ENCODE assay signal across 23 cellular contexts in the genomic region with DNA sequence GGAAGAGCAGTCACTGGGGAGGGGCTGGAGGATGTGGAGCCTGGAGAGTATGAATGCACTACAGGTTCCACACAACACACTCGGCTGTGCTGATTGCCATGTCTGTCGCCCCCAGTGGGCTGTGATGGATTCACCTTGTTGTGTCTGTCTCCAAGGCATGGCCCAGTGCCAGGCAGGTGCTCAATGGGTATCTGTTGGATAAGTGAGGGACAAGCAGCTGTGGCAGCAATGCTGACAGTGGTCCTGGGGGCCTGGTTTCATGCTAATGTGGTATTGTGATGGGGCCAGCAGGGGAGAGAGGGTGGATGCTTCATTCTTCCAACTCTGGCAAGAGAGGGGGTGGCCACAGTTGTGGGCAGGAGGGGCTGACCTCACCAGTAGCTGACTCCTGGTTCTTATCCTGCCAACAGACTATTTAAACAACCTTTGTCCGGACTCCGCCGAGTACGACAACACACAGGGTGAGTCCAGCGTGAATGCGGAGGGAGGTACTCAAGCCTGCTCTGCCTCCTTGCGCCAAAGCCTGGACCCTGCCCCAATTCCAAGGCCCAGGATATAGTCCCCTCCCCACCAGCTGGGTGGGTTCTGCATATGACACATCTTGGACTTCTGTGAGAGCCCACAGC. TPM values are rescaled to one million over a fixed set of nuclear protein-coding genes. Genes with fewer than 3 reads are reported as not detected.
A peak's percentile ranks its signal among the peaks of the same experiment; 100 is the strongest.
DNase-seq lines count a peak whose midpoint lies in the region; ATAC-seq and TF ChIP-seq lines count a peak whose summit lies in the region.
"Had no signal": no experiment of that assay in that cellular context is flagged by ENCODE, and none has a peak within 500 bp of the region (broad histone marks: within the 10 kb centered on the region; RNA-seq: fewer than 3 reads in every experiment).

No MANE protein-coding gene starts in this region.

- H3K9ac ChIP-seq in NT2/D1 (ENCODE audit: insufficient read length, low read depth), result no peak overlapping the region

- DNase-seq in Calu3 (peak; percentile 20), HT-29 (ENCODE audit: low spot score) (peak; percentile 2), NT2/D1 (ENCODE audit: low read depth, low spot score) (peak; percentile 36), left lobe of liver (ENCODE audit: low spot score) (peak; percentile 94), DMS114 treated with DMSO at 0.1 percent for 48 hours (lab: John Stamatoyannopoulos, UW; ENCODE audit: unreplicated experiment) (no peak), Right ventricle myocardium superior (no peak), EL (no peak)
- DNase-seq: activated CD4-positive, alpha-beta T cell treated with anti-CD3 and anti-CD28 coated beads for 48 hours; activated gamma-delta T cell treated with Interleukin-2 at 50 U/mL for 16 hours; CD8-positive, alpha-beta T cell; cerebellar nuclear complex; effector memory CD8-positive, alpha-beta T cell; heart right ventricle; NCI-H2029 treated with DMSO at 0.1 percent for 48 hours; NCI-H774; nephron progenitor cell; stimulated activated CD4-positive, alpha-beta T cell treated with anti-CD3 and anti-CD28 coated beads, Interleukin-4, amount 100 ng/mL, for 24 hours; substantia nigra had no signal

- H3K9me3 Mint-ChIP-seq in Calu3 (ENCODE audit: low read depth, unreplicated experiment), result peaks cover 2% of the 10 kb centered on the region

- ATAC-seq in left lobe of liver, result peak; percentile 85
- ATAC-seq in HG02610 (IDR thresholded peaks at IDR 0.05; ENCODE audit: unreplicated experiment), result no peak
- ATAC-seq in Right ventricle myocardium superior (ENCODE audit: poor library complexity), result no peak
- ATAC-seq: CD8-positive, alpha-beta T cell; effector memory CD8-positive, alpha-beta T cell had no signal

- CTCF ChIA-PET in Calu3 (lab: Charles Lee), result no interaction called here

- H3K4me1 ChIP-seq in NT2/D1 (ENCODE audit: insufficient read depth, insufficient read length), result peaks cover 15% of the 10 kb centered on the region
- H3K4me1 ChIP-seq: ascending aorta had no signal

- no peaks in the 10 kb centered on the region for H3K4me1 Mint-ChIP-seq in Calu3 (ENCODE audit: low read depth, unreplicated experiment)
- H3K4me1 Mint-ChIP-seq: memory B cell, nephron progenitor cell had no signal

- BruUV-seq in Calu3 (replicated peaks; lab: Mats Ljungman, UMichigan), result no TSS peak

- no peak overlapping the region for H3K4me3 ChIP-seq in NT2/D1 (ENCODE audit: insufficient read length, low read depth)
- H3K4me3 ChIP-seq: ascending aorta, heart right ventricle, skin epidermis had no signal

- no peaks in the 10 kb centered on the region for H3K36me3 Mint-ChIP-seq in Calu3 (ENCODE audit: insufficient read depth, unreplicated experiment)
- H3K36me3 Mint-ChIP-seq: CD8-positive, alpha-beta T cell had no signal

- TF ChIP-seq CTCF in Calu3 (IDR thresholded peaks at IDR 0.05; ENCODE audit: unreplicated experiment), result no peak

- no peak overlapping the region for H3K4me3 Mint-ChIP-seq in Calu3 (ENCODE audit: low read depth, unreplicated experiment)
- H3K4me3 Mint-ChIP-seq: CD8-positive, alpha-beta T cell; effector memory CD8-positive, alpha-beta T cell; memory B cell; nephron progenitor cell had no signal

- peaks cover 47% of the 10 kb centered on the region for H3K36me3 ChIP-seq in NT2/D1 (ENCODE audit: insufficient read depth, insufficient read length, low read length)

- intact Hi-C loops in Calu3 (cut with micrococcal nuclease; ENCODE audit: unreplicated experiment) (no loop called here), Right ventricle myocardium superior (cut with DNase I) (no loop called here)

- H3K27me3 ChIP-seq in NT2/D1 (ENCODE audit: insufficient read depth, insufficient read length), result no peaks in the 10 kb centered on the region
- H3K27me3 ChIP-seq: ascending aorta had no signal

- H3K27ac Mint-ChIP-seq in Calu3 (ENCODE audit: unreplicated experiment), result no peak overlapping the region
- H3K27ac Mint-ChIP-seq: CD8-positive, alpha-beta T cell; effector memory CD8-positive, alpha-beta T cell; memory B cell; nephron progenitor cell; progenitor cell of endocrine pancreas had no signal

- peaks cover 85% of the 10 kb centered on the region for H3K27me3 Mint-ChIP-seq in Calu3 (ENCODE audit: unreplicated experiment)

- 0 out of 2 replicates have a peak, but pooled peaks cover 3% of the 10 kb centered on the region for H3K9me3 ChIP-seq in NT2/D1 (ENCODE audit: insufficient read depth, low read length)
- H3K9me3 ChIP-seq: ascending aorta had no signal

RNA-seq across cellular contexts. Expression of a gene that starts 47.3 kb away (rescaled TPM):
- 33.5 and 41.5 TPM in 2 replicates for total RNA-seq in Calu3 (2022)
- total RNA-seq in HT-29 (2014; rRNA removed; shearing (Covaris generic)), result 14.1 and 18.0 TPM in 2 replicates
- 14.2 TPM for total RNA-seq in left lobe of liver
- total RNA-seq in Right ventricle myocardium superior, result 25.4 TPM

Comparison
In these comparisons a context has a peak if more than half of its experiments do, and no peak if none do; other contexts are left out.
1. DNase-seq: peak in Calu3 (single experiment), HT-29 (single experiment), NT2/D1 (single experiment) and left lobe of liver (single experiment); none in DMS114 treated with DMSO at 0.1 percent for 48 hours (single experiment), Right ventricle myocardium superior (single experiment) and EL (single experiment).